11 cellular contexts compared by ENCODE assay signal in genomic region chr18:72181241-72181764, GRCh38.
DNase-seq lines count a peak whose midpoint lies in the region; ATAC-seq and TF ChIP-seq lines count a peak whose summit lies in the region.
"Had no signal": no experiment of that assay in that cellular context is flagged by ENCODE, and none has a peak within 500 bp of the region (broad histone marks: within the 10 kb centered on the region; RNA-seq: fewer than 3 reads in every experiment).

No MANE protein-coding gene starts in this region.

- no peak overlapping the region for H2AFZ ChIP-seq in H9 (ENCODE audit: low read length)

- H3K27me3 Mint-ChIP-seq in activated T-helper 1 cell treated with anti-CD3 and anti-CD28 coated beads, Interleukin-12 subunit alpha, Interleukin-12 subunit beta, Interleukin-2, Interleukin-4 antibody, amounts not matched to agents 30 ng/mL and 10 ng/mL and 1 ng/mL, durations not matched to agents 14 hours and 24 hours and 36 hours (ENCODE audit: insufficient read depth): no peaks in the 10 kb centered on the region
- H3K27me3 Mint-ChIP-seq in H9 (ENCODE audit: low read depth): no peaks in the 10 kb centered on the region; the same call in none of the 2 replicates
- H3K27me3 Mint-ChIP-seq: activated naive CD8-positive, alpha-beta T cell had no signal

- H2BK20ac ChIP-seq in H9 (ENCODE audit: low read depth, low read length, poor library complexity, severe bottlenecking): no peak overlapping the region

- no peak overlapping the region for H4K8ac ChIP-seq in H9 (replicated peaks; ENCODE audit: insufficient read length, low read depth, low read length)

- H3K4me2 ChIP-seq in H9 (ENCODE audit: insufficient read depth, insufficient read length, low read length): no peak overlapping the region

- H3K4me1 Mint-ChIP-seq in activated T-helper 1 cell treated with anti-CD3 and anti-CD28 coated beads, Interleukin-12 subunit alpha, Interleukin-12 subunit beta, Interleukin-2, Interleukin-4 antibody, amounts not matched to agents 30 ng/mL and 10 ng/mL and 1 ng/mL, durations not matched to agents 14 hours and 24 hours and 36 hours (ENCODE audit: low read depth): no peaks in the 10 kb centered on the region
- H3K4me1 Mint-ChIP-seq in H9: no peaks in the 10 kb centered on the region
- H3K4me1 Mint-ChIP-seq: immature natural killer cell had no signal

- no peak overlapping the region for H3K56ac ChIP-seq in H9 (ENCODE audit: insufficient read length, low read depth, low read length)

- no peaks in the 10 kb centered on the region for H3K4me1 ChIP-seq in H9 (ENCODE audit: insufficient read depth, low read length)

- H4K91ac ChIP-seq in H9 (ENCODE audit: insufficient read length, low read depth, low read length): no peak overlapping the region

- no peaks in the 10 kb centered on the region for H3K36me3 Mint-ChIP-seq in activated T-helper 1 cell treated with anti-CD3 and anti-CD28 coated beads, Interleukin-12 subunit alpha, Interleukin-12 subunit beta, Interleukin-2, Interleukin-4 antibody, amounts not matched to agents 30 ng/mL and 10 ng/mL and 1 ng/mL, durations not matched to agents 14 hours and 24 hours and 36 hours (ENCODE audit: low read depth)
- peaks cover 0 to 8% (median 3%) of the 10 kb centered on the region in 3 experiments; a peak in 3 of 7 replicates for H3K36me3 Mint-ChIP-seq in H9 (ENCODE audit: insufficient read depth in 1 of 3, low read depth in 3 of 3)
- H3K36me3 Mint-ChIP-seq: activated naive CD8-positive, alpha-beta T cell had no signal

- no peak overlapping the region for H3K23ac ChIP-seq in H9 (ENCODE audit: insufficient read length, low read depth, low read length)

- H3K14ac ChIP-seq in H9 (ENCODE audit: insufficient read depth, low read length): no peak overlapping the region

- H3T11ph ChIP-seq in H9 (ENCODE audit: low read length): no peak overlapping the region

- no peak overlapping the region for H3K27ac ChIP-seq in H9 (ENCODE audit: insufficient read length, low read depth, low read length)

- H4K20me1 ChIP-seq in H9 (ENCODE audit: control insufficient read depth, insufficient read depth, insufficient read length): no peaks in the 10 kb centered on the region

- no peak overlapping the region for H2BK15ac ChIP-seq in H9 (ENCODE audit: low read depth, low read length)

- no peaks in the 10 kb centered on the region for H3K23me2 ChIP-seq in H9 (ENCODE audit: insufficient read length, low read depth, low read length, poor library complexity, severe bottlenecking)

- H3K9ac ChIP-seq in H9 (ENCODE audit: extremely low read depth, insufficient read length, low read length): no peak overlapping the region

- no peak for DNase-seq in activated T-helper 1 cell treated with anti-CD3 and anti-CD28 coated beads, Interleukin-12 subunit alpha, Interleukin-12 subunit beta, Interleukin-2, Interleukin-4 antibody, amounts not matched to agents 30 ng/mL and 10 ng/mL and 1 ng/mL, durations not matched to agents 14 hours and 24 hours and 36 hours (ENCODE audit: low spot score)
- DNase-seq in H9 (no peak), NCI-H2029 (lab: John Stamatoyannopoulos, UW) (no peak), nucleus accumbens (lab: John Stamatoyannopoulos, UW) (no peak), NCI-H2107 treated with DMSO at 0.1 percent for 48 hours (lab: John Stamatoyannopoulos, UW; ENCODE audit: unreplicated experiment) (no peak)
- DNase-seq: immature natural killer cell, occipital lobe had no signal

- no peak overlapping the region for H2BK5ac ChIP-seq in H9 (ENCODE audit: insufficient read length, low read length)

- WGBS in H9 (ENCODE audit: extremely low coverage, insufficient read length, low lambda C conversion rate): no CpG with 5 or more reads among the region's 4 CpGs

- no peaks in the 10 kb centered on the region for H3K9me3 ChIP-seq in H9 (ENCODE audit: control insufficient read depth, low read depth, low read length)

- intact Hi-C loops in activated T-helper 1 cell treated with anti-CD3 and anti-CD28 coated beads, Interleukin-12 subunit alpha, Interleukin-12 subunit beta, Interleukin-2, Interleukin-4 antibody, amounts not matched to agents 30 ng/mL and 10 ng/mL and 1 ng/mL, durations not matched to agents 14 hours and 24 hours and 36 hours (cut with micrococcal nuclease): no loop called here

- no peaks in the 10 kb centered on the region for H3K27me3 ChIP-seq in H9 (ENCODE audit: insufficient read depth, low read length)

- H3K79me2 ChIP-seq in H9 (ENCODE audit: insufficient read depth, low read length): no peaks in the 10 kb centered on the region

- no peak for TF ChIP-seq CTCF in H9 (conservative IDR thresholded peaks at IDR 0.05)

- H3K9me3 Mint-ChIP-seq in activated T-helper 1 cell treated with anti-CD3 and anti-CD28 coated beads, Interleukin-12 subunit alpha, Interleukin-12 subunit beta, Interleukin-2, Interleukin-4 antibody, amounts not matched to agents 30 ng/mL and 10 ng/mL and 1 ng/mL, durations not matched to agents 14 hours and 24 hours and 36 hours: peaks cover 8% of the 10 kb centered on the region
- peaks cover 8 to 9% of the 10 kb centered on the region in 2 experiments; a peak in 4 of 5 replicates for H3K9me3 Mint-ChIP-seq in H9

- H3K27ac Mint-ChIP-seq in activated T-helper 1 cell treated with anti-CD3 and anti-CD28 coated beads, Interleukin-12 subunit alpha, Interleukin-12 subunit beta, Interleukin-2, Interleukin-4 antibody, amounts not matched to agents 30 ng/mL and 10 ng/mL and 1 ng/mL, durations not matched to agents 14 hours and 24 hours and 36 hours: peak overlapping the region; percentile 21
- no peak overlapping the region for H3K27ac Mint-ChIP-seq in H9
- H3K27ac Mint-ChIP-seq: activated naive CD8-positive, alpha-beta T cell; immature natural killer cell had no signal

- H3K4ac ChIP-seq in H9 (ENCODE audit: low read depth, low read length): no peak overlapping the region

- no peak overlapping the region for H2BK12ac ChIP-seq in H9 (ENCODE audit: insufficient read length, low read depth, low read length)

- no peaks in the 10 kb centered on the region for H3K79me1 ChIP-seq in H9 (ENCODE audit: insufficient read depth, low read depth, low read length, poor library complexity, severe bottlenecking)

- H4K5ac ChIP-seq in H9 (ENCODE audit: insufficient read length, low read depth, low read length): no peak overlapping the region

- H3K18ac ChIP-seq in H9 (ENCODE audit: insufficient read length, low read depth, low read length): no peak overlapping the region

- no peak overlapping the region for H3K4me3 Mint-ChIP-seq in activated T-helper 1 cell treated with anti-CD3 and anti-CD28 coated beads, Interleukin-12 subunit alpha, Interleukin-12 subunit beta, Interleukin-2, Interleukin-4 antibody, amounts not matched to agents 30 ng/mL and 10 ng/mL and 1 ng/mL, durations not matched to agents 14 hours and 24 hours and 36 hours
- H3K4me3 Mint-ChIP-seq in H9: no peak overlapping the region
- H3K4me3 Mint-ChIP-seq: activated naive CD8-positive, alpha-beta T cell; immature natural killer cell had no signal

- ATAC-seq in GM18505 (IDR thresholded peaks at IDR 0.05; ENCODE audit: unreplicated experiment): peak; percentile 93
- peak; percentile 64 for ATAC-seq in GM19455 (IDR thresholded peaks at IDR 0.05; ENCODE audit: unreplicated experiment)
- ATAC-seq in HG03039 (IDR thresholded peaks at IDR 0.05; ENCODE audit: unreplicated experiment): peak; percentile 84

- H2BK120ac ChIP-seq in H9 (ENCODE audit: low read depth, low read length, poor library complexity, severe bottlenecking): no peak overlapping the region

- no peak for TF ChIP-seq POLR2A in GM18505 (IDR thresholded peaks at IDR 0.05; ENCODE audit: borderline replicate concordance, extremely low read depth, insufficient read depth, insufficient read length)

- no peak overlapping the region for H2AK5ac ChIP-seq in H9 (ENCODE audit: insufficient read length, low read length)
